Comparison of ENCODE assay signal across 18 cellular contexts in genomic region chr11:16000065-16000464, GRCh38.
A peak's percentile ranks its signal among the peaks of the same experiment; 100 is the strongest.
DNase-seq lines count a peak whose midpoint lies in the region; TF ChIP-seq lines count a peak whose summit lies in the region.
"Had no signal": no experiment of that assay in that cellular context is flagged by ENCODE, and none has a peak within 500 bp of the region (broad histone marks: within the 10 kb centered on the region; RNA-seq: fewer than 3 reads in every experiment).

No MANE protein-coding gene starts in this region.

- no peaks in the 10 kb centered on the region for H3K36me3 ChIP-seq in MG63

- DNase-seq in EH (ENCODE audit: low read depth) (peak; percentile 85), MG63 (peak; percentile 34), epithelial cell of prostate (ENCODE audit: low read depth, low spot score) (no peak), pulmonary artery endothelial cell (ENCODE audit: low read depth, low spot score) (peak; percentile 2), glomerular visceral epithelial cell (ENCODE audit: extremely low spot score) (no peak), globus pallidus (ENCODE audit: low spot score) (no peak), GM10248 (ENCODE audit: extremely low spot score) (no peak), OCI-M1 (lab: John Stamatoyannopoulos, UW) (no peak)
- DNase-seq: activated CD8-positive, alpha-beta memory T cell treated with anti-CD3 and anti-CD28 coated beads for 24 hours; activated gamma-delta T cell; body of pancreas; CD8-positive, alpha-beta memory T cell; effector memory CD4-positive, alpha-beta T cell; GF-D8; head of caudate nucleus; NCI-H2029 treated with DMSO at 0.1 percent for 48 hours; substantia nigra had no signal

- no peaks in the 10 kb centered on the region for H3K9me3 ChIP-seq in MG63
- H3K9me3 ChIP-seq: body of pancreas had no signal

- POLR2A ChIA-PET in GM10248 (lab: Yijun Ruan, JAX): no interaction called here

- CTCF ChIA-PET in GM10248 (lab: Yijun Ruan, JAX): no interaction called here

- H3K27me3 ChIP-seq in MG63: no peaks in the 10 kb centered on the region
- H3K27me3 ChIP-seq: body of pancreas had no signal

- no peak overlapping the region for H3K4me3 ChIP-seq in MG63
- H3K4me3 ChIP-seq: body of pancreas had no signal

- peak overlapping the region; percentile 71 for H3K27ac ChIP-seq in epithelial cell of prostate
- H3K27ac ChIP-seq: parathyroid adenoma had no signal

- TF ChIP-seq CTCF in GM10248 (IDR thresholded peaks at IDR 0.05; ENCODE audit: control extremely low read depth, extremely low read depth, low read depth, missing control alignments): no peak

Comparison
In these comparisons a context has a peak if more than half of its experiments do, and no peak if none do; other contexts are left out.
1. DNase-seq: peak in EH (single experiment), MG63 (single experiment) and pulmonary artery endothelial cell (single experiment); none in epithelial cell of prostate (single experiment), glomerular visceral epithelial cell (single experiment), globus pallidus (single experiment), GM10248 (single experiment) and OCI-M1 (single experiment).